Comparison of ENCODE assay signal across 8 cellular contexts in the genomic region with DNA sequence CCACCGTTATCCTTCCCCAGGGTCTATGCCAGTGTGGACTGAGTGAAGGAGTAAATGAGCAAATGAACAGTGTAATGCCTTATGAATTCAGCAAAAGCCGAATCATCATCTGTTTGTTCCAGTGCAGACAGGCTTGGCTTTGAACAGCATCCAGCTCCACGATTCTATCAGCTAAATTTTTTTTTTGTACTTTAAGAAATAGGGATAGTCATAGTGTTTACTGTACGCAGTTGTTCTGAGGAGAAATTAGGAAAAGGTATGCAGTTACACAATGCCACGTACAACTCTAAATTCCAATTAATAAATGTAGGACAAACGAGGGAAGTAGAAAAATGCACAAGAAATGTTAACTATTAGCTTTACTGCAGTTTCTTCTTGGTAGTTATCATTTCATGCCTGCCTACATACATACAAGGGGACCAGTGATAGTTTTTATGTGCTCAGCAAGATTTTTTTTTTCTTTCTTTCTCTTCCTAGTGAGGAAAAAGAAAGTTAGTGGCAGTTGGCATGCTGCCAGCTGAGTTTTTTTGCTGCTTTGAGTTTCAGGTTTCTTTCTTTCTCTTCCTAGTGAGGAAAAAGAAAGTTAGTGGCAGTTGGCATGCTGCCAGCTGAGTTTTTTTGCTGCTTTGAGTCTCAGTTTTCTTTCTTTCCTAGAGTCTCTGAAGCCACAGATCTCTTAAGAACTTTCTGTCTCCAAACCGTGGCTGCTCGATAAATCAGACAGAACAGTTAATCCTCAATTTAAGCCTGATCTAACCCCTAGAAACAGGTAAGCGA. TPM values are rescaled to one million over a fixed set of nuclear protein-coding genes. Genes with fewer than 3 reads are reported as not detected.
DNase-seq lines count a peak whose midpoint lies in the region; ATAC-seq, FAIRE-seq and TF ChIP-seq lines count a peak whose summit lies in the region.

A gene (plus strand): TSS at position 646 of the 777 bp plus-strand sequence. CDS start 7,468 bp downstream, outside the sequence.

- TF ChIP-seq CTCF in progenitor cell of endocrine pancreas (IDR thresholded peaks at IDR 0.05; ENCODE audit: unreplicated experiment), result no peak

- H3K27ac ChIP-seq in SK-N-MC, result peak within 1 kb of the TSS; percentile 76

- H3K4me3 Mint-ChIP-seq in progenitor cell of endocrine pancreas (ENCODE audit: low read depth), result no peak within 1 kb of the TSS

- no peaks in the 10 kb centered on the region for H3K4me1 Mint-ChIP-seq in progenitor cell of endocrine pancreas (ENCODE audit: low read depth)

- no peak within 1 kb of the TSS for H3K27ac Mint-ChIP-seq in progenitor cell of endocrine pancreas

- peaks cover 2% of the 10 kb centered on the region for H3K27me3 Mint-ChIP-seq in progenitor cell of endocrine pancreas

- in situ Hi-C loops in HAP-1 (cut with MboI; ENCODE audit: low sequenced_read_pairs), result no loop called here

- H3K9ac ChIP-seq in SK-N-MC (ENCODE audit: insufficient read length), result peak within 1 kb of the TSS; percentile 53

- no peaks in the 10 kb centered on the region for H3K27me3 ChIP-seq in HAP-1 (ENCODE audit: low read depth)

- H3K9me3 ChIP-seq in SK-N-MC (ENCODE audit: low read depth, low read length), result no peaks in the 10 kb centered on the region
- no peaks in the 10 kb centered on the region for H3K9me3 ChIP-seq in HAP-1

- H3K4me3 ChIP-seq in GM08714 (ENCODE audit: low read length) (peak within 1 kb of the TSS; percentile 80), SK-N-MC (peak within 1 kb of the TSS; percentile 72), HAP-1 (no peak within 1 kb of the TSS)

- H3K36me3 ChIP-seq in SK-N-MC (ENCODE audit: insufficient read depth, low read length) (peaks cover 7% of the 10 kb centered on the region; the same call in 1 of the 2 replicates), HAP-1 (replicated peaks) (no peaks in the 10 kb centered on the region)

- H3K4me1 ChIP-seq in HAP-1, result no peaks in the 10 kb centered on the region

- no peaks in the 10 kb centered on the region for H3K36me3 Mint-ChIP-seq in progenitor cell of endocrine pancreas (ENCODE audit: insufficient read depth)

- H3K9me3 Mint-ChIP-seq in progenitor cell of endocrine pancreas (ENCODE audit: low read depth), result no peaks in the 10 kb centered on the region

- FAIRE-seq in islet of Langerhans (lab: Jason Lieb, UNC), result peak; percentile 88

- ATAC-seq in HG02759 (IDR thresholded peaks at IDR 0.05; ENCODE audit: unreplicated experiment), result peak; percentile 54

- peak; percentile 70 for DNase-seq in SK-N-MC (ENCODE audit: low read depth, low spot score)
- DNase-seq in amniotic epithelial cell (ENCODE audit: low read depth), result peak; percentile 82
- peak; percentile 68 for DNase-seq in stimulated activated CD4-positive, alpha-beta T cell treated with anti-CD3 and anti-CD28 coated beads, Interleukin-4, amount 100 ng/mL, for 1 hour
- DNase-seq in progenitor cell of endocrine pancreas (ENCODE audit: low spot score, unreplicated experiment), result no peak
- DNase-seq in HAP-1 (ENCODE audit: low spot score in 2 of 2), result no peak

RNA-seq across cellular contexts. Expression of the gene that starts here (rescaled TPM):
- total RNA-seq in progenitor cell of endocrine pancreas, result not detected in 2 replicates

Comparison
In these comparisons a context has a peak if more than half of its experiments do, and no peak if none do; other contexts are left out.
1. DNase-seq: peak in SK-N-MC (single experiment), amniotic epithelial cell (single experiment) and stimulated activated CD4-positive, alpha-beta T cell treated with anti-CD3 and anti-CD28 coated beads, Interleukin-4, amount 100 ng/mL, for 1 hour (single experiment); none in progenitor cell of endocrine pancreas (single experiment) and HAP-1 (0 of 2).